In the genomic region with DNA sequence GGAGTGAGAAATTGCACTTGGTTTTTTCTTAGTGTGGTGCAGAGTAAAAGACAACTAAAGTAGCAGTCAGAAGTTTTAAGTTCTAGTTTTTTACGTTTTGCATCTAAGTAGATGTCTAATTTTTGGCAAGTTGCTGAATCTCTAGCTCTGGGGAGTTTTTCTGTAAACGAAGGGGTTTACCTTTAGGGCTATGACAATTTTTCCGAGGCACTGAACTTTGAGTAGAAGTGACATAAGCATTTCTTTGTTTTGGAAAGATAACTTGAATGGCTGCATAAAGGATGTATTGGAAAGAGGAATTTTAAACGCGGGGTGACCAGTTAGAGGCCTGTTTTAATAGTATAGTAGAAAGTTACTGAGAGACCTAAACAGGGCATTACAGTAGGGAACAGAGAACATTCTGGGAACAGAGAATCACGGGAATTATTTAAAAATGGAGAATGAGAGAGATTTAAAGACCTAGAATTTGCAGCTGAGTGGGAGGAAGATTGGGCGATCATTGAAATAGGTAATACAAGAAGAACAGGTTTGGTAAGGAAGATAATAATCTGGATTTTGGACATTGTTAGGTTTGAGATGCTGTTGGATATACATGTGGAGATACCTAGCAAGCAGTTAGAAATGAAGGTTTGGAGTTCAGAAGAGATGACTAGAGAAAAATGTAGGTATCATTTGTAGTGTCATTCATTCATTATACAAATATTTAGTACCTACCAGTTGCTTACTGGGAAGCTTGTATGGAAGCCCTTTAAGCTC, we compare ENCODE assay signal across 8 cellular contexts. TPM values are rescaled to one million over a fixed set of nuclear protein-coding genes. Genes with fewer than 3 reads are reported as not detected.
DNase-seq lines count a peak whose midpoint lies in the region; ATAC-seq and TF ChIP-seq lines count a peak whose summit lies in the region.

No MANE protein-coding gene starts in this region.

- H3K27ac Mint-ChIP-seq in naive thymus-derived CD4-positive, alpha-beta T cell, result peak overlapping the region; percentile 64 to 100 (median 99)

- H3K4me1 ChIP-seq in KMS-11 (ENCODE audit: low read depth, poor library complexity, severe bottlenecking), result peaks cover 11% of the 10 kb centered on the region
- H3K4me1 ChIP-seq in naive thymus-derived CD4-positive, alpha-beta T cell (ENCODE audit: control insufficient read depth in 2 of 2, insufficient read depth in 2 of 2, low read length in 2 of 2), result peaks cover 17 to 22% of the 10 kb centered on the region in 2 donors

- H3K27me3 Mint-ChIP-seq in naive thymus-derived CD4-positive, alpha-beta T cell, result no peaks in the 10 kb centered on the region

- no peaks in the 10 kb centered on the region for H3K9me3 Mint-ChIP-seq in naive thymus-derived CD4-positive, alpha-beta T cell

- peak overlapping the region; percentile 88 for H3K4me3 ChIP-seq in BJ (ENCODE audit: low read depth, low read length)
- H3K4me3 ChIP-seq in KMS-11 (IDR thresholded peaks at IDR 0.05; ENCODE audit: insufficient read depth, low read depth, low read length), result no peak overlapping the region
- peak overlapping the region; percentile 82 for H3K4me3 ChIP-seq in naive thymus-derived CD4-positive, alpha-beta T cell (ENCODE audit: low read length)

- peak overlapping the region; percentile 74; the same call in 1 of the 2 replicates for H3K9ac ChIP-seq in KMS-11

- ATAC-seq in naive thymus-derived CD4-positive, alpha-beta T cell, result no peak
- no peak for ATAC-seq in HG03175 (IDR thresholded peaks at IDR 0.05; ENCODE audit: unreplicated experiment)

- no peak overlapping the region for H2AFZ ChIP-seq in KMS-11 (ENCODE audit: low read depth)

- intact Hi-C loops in naive thymus-derived CD4-positive, alpha-beta T cell (cut with micrococcal nuclease), result loop anchor here (1.0 to 10.0 kb wide), 7 partner anchors 101 to 393 kb away; a partner anchor contains a TSS

- H3K4me3 Mint-ChIP-seq in naive thymus-derived CD4-positive, alpha-beta T cell, result peak overlapping the region; percentile 90 to 99 (median 98)

- no peaks in the 10 kb centered on the region for H3K9me3 ChIP-seq in naive thymus-derived CD4-positive, alpha-beta T cell (ENCODE audit: control insufficient read depth in 2 of 3, low read length in 3 of 3)

- TF ChIP-seq CTCF in BJ (IDR thresholded peaks at IDR 0.05; ENCODE audit: insufficient read depth, low read depth, low read length), result no peak
- TF ChIP-seq CTCF in KMS-11 (conservative IDR thresholded peaks at IDR 0.05; ENCODE audit: low read depth, low read length), result no peak

- H3K36me3 ChIP-seq in BJ (ENCODE audit: control insufficient read depth, insufficient read depth, low read length) (no peaks in the 10 kb centered on the region), KMS-11 (ENCODE audit: insufficient read depth) (no peaks in the 10 kb centered on the region)
- no peaks in the 10 kb centered on the region for H3K36me3 ChIP-seq in naive thymus-derived CD4-positive, alpha-beta T cell (ENCODE audit: control insufficient read depth in 2 of 3, insufficient read depth in 3 of 3, low read length in 3 of 3)

- H3K79me2 ChIP-seq in KMS-11 (ENCODE audit: insufficient read depth, low read depth), result peaks cover 58% of the 10 kb centered on the region

- H3K4me2 ChIP-seq in KMS-11, result peak overlapping the region; percentile 52; the same call in 1 of the 2 replicates

- no peaks in the 10 kb centered on the region for H4K20me1 ChIP-seq in KMS-11 (ENCODE audit: insufficient read depth)

- no peaks in the 10 kb centered on the region for H3K27me3 ChIP-seq in BJ (ENCODE audit: control insufficient read depth, insufficient read depth, low read length)
- H3K27me3 ChIP-seq in KMS-11 (ENCODE audit: insufficient read depth, low read depth), result no peaks in the 10 kb centered on the region
- no peaks in the 10 kb centered on the region for H3K27me3 ChIP-seq in naive thymus-derived CD4-positive, alpha-beta T cell (ENCODE audit: control insufficient read depth in 2 of 2, insufficient read depth in 2 of 2, low read length in 2 of 2)

- H3K36me3 Mint-ChIP-seq in naive thymus-derived CD4-positive, alpha-beta T cell, result peaks cover 0 to 6% (median 5%) of the 10 kb centered on the region in 5 donors

- H3K27ac ChIP-seq in KMS-11, result no peak overlapping the region
- peak overlapping the region; percentile 97 for H3K27ac ChIP-seq in naive thymus-derived CD4-positive, alpha-beta T cell (ENCODE audit: low read depth, low read length)

- POLR2A ChIA-PET in BJ (lab: Charles Lee), result no interaction called here
- POLR2A ChIA-PET in naive thymus-derived CD4-positive, alpha-beta T cell (lab: Charles Lee), result interaction anchor here (0.7 to 1.5 kb wide), 6 partner anchors 10 to 200 kb away, joined by 3 to 4 read pairs (median 3); a partner anchor contains a TSS

- H3K4me1 Mint-ChIP-seq in naive thymus-derived CD4-positive, alpha-beta T cell, result peaks cover 26 to 60% (median 51%) of the 10 kb centered on the region in 7 donors

- CTCF ChIA-PET in BJ (lab: Yijun Ruan, JAX), result interaction anchor here (1.5 kb wide), 1 partner anchor 8 kb away, joined by 4 read pairs; no protein-coding TSS in a partner anchor
- CTCF ChIA-PET in naive thymus-derived CD4-positive, alpha-beta T cell (lab: Charles Lee), result no interaction called here

- DNase-seq in BJ (ENCODE audit: low read depth) (no peak), NCI-H1092 (lab: John Stamatoyannopoulos, UW) (no peak)
- peak; percentile 10 for DNase-seq in central memory CD4-positive, alpha-beta T cell
- DNase-seq in naive thymus-derived CD4-positive, alpha-beta T cell, result peak in 6 of 9 donors; percentile 4 to 65 (median 20)
- DNase-seq in stimulated activated CD4-positive, alpha-beta T cell treated with anti-CD3 and anti-CD28 coated beads, Interleukin-4, amount 100 ng/mL, for 24 hours, result no peak
- no peak for DNase-seq in effector CD8-positive, alpha-beta T cell (lab: John Stamatoyannopoulos, UW)

RNA-seq across cellular contexts. Expression of a gene that starts 1.2 kb away (rescaled TPM):
- polyA plus RNA-seq in BJ (2011; rRNA removed), result 44.8 and 61.4 TPM in 2 replicates
- polyA minus RNA-seq in BJ (2011; rRNA and poly(A)+ RNA removed), result 31.2 and 39.0 TPM in 2 replicates
- 10 to 100 TPM; 44.8 to 79.7 (median 51.1) TPM for total RNA-seq in naive thymus-derived CD4-positive, alpha-beta T cell
- 10 to 100 TPM; 66.3 to 69.8 TPM for polyA plus RNA-seq in naive thymus-derived CD4-positive, alpha-beta T cell

RNA-seq across cellular contexts. Expression of a gene that starts 36.3 kb away (rescaled TPM):
- polyA plus RNA-seq in BJ (2011; rRNA removed), result 1.3 and 3.0 TPM in 2 replicates
- 0.85 and 1.8 TPM in 2 replicates for polyA minus RNA-seq in BJ (2011; rRNA and poly(A)+ RNA removed)
- total RNA-seq in naive thymus-derived CD4-positive, alpha-beta T cell, result 1 to 10 TPM; 1.2 to 7.9 (median 1.8) TPM
- polyA plus RNA-seq in naive thymus-derived CD4-positive, alpha-beta T cell, result 1 to 10 TPM; 3.4 to 6.5 TPM

Comparison
In these comparisons a context has a peak if more than half of its experiments do, and no peak if none do; other contexts are left out.
1. DNase-seq: peak in central memory CD4-positive, alpha-beta T cell (single experiment) and naive thymus-derived CD4-positive, alpha-beta T cell (6 of 9); none in BJ (single experiment), stimulated activated CD4-positive, alpha-beta T cell treated with anti-CD3 and anti-CD28 coated beads, Interleukin-4, amount 100 ng/mL, for 24 hours (single experiment), effector CD8-positive, alpha-beta T cell (single experiment) and NCI-H1092 (single experiment).